Comparison of ENCODE assay signal across 1 cellular context in genomic region chr11:116791813-116792143, GRCh38.
TF ChIP-seq lines count a peak whose summit lies in the region.

Gene APOA5 (minus strand): TSS chr11:116791879. CDS start chr11:116791860, 19 bp downstream.

TF ChIP-seq in IMR-90, 13 proteins besides CTCF, POLR2A, EP300 and RAD21:
- TF ChIP-seq MXI1 (IDR thresholded peaks at IDR 0.05; ENCODE audit: borderline replicate concordance, low read depth, low read length), result no peak
- TF ChIP-seq MAZ (IDR thresholded peaks at IDR 0.05; ENCODE audit: borderline replicate concordance, low read depth, low read length), result no peak
- no peak for TF ChIP-seq NFE2L2 (IDR thresholded peaks at IDR 0.05; ENCODE audit: low read depth, low read length)
- no peak for TF ChIP-seq BHLHE40 (IDR thresholded peaks at IDR 0.05; ENCODE audit: low read depth, low read length)
- TF ChIP-seq MAFK (IDR thresholded peaks at IDR 0.05; ENCODE audit: low read depth, low read length), result no peak
- TF ChIP-seq RCOR1 (IDR thresholded peaks at IDR 0.05; ENCODE audit: insufficient replicate concordance, low read length), result no peak
- TF ChIP-seq USF2 (IDR thresholded peaks at IDR 0.05; ENCODE audit: low read depth, low read length), result no peak
- no peak for TF ChIP-seq FOS (IDR thresholded peaks at IDR 0.05; ENCODE audit: low read depth, low read length)
- no peak for TF ChIP-seq SMC3 (IDR thresholded peaks at IDR 0.05; ENCODE audit: low read depth, low read length)
- no peak for TF ChIP-seq RFX5 (IDR thresholded peaks at IDR 0.05; ENCODE audit: low read depth, low read length)
- TF ChIP-seq CHD1 (IDR thresholded peaks at IDR 0.05; ENCODE audit: low read depth, low read length), result no peak
- no peak for TF ChIP-seq CEBPB (IDR thresholded peaks at IDR 0.05; ENCODE audit: low read depth, low read length)
- TF ChIP-seq ELK1 (IDR thresholded peaks at IDR 0.05; ENCODE audit: borderline replicate concordance, low read depth, low read length), result no peak
